In the genomic region with DNA sequence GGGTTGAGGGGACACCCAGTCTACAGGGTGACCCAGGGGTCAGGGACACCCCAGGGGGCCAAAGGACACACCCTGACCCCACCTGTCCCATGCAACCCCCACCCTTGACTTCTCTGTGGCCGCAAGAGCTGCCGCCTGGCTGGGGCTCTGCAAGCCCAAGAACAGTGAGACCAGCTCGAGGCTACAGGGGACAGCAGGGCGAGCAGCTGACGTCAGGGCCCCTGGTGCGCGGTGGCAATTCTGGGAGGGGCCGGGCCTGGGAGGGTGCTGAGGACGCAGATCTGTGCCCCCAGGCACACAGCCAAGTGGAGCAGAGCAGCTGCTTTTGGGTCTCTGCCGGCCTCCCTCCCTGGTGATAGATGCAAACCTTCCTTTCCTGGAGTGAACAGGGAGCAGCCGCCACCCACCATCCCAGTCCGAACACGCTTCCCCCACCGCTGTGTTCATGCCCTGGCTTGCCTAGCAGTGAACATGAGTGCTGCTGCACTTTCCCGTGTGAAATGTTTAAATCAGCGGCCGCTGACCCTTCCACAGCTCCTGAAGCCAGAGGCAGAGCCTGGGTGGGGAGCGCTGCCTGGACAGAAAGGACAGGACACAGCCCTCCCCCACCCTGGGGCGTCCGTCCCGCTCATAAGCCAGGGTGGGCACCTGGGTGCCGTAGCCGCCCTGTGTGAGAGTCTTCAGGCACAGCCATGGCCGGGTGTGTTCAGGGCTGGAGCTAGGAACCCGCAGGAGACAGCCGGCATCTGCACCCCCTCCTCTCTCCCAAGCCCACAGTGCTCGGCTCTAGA, we compare ENCODE assay signal across 17 cellular contexts. TPM values are rescaled to one million over a fixed set of nuclear protein-coding genes. Genes with fewer than 3 reads are reported as not detected.
DNase-seq lines count a peak whose midpoint lies in the region; ATAC-seq, FAIRE-seq and TF ChIP-seq lines count a peak whose summit lies in the region.
"Had no signal": no experiment of that assay in that cellular context is flagged by ENCODE, and none has a peak within 500 bp of the region (broad histone marks: within the 10 kb centered on the region; RNA-seq: fewer than 3 reads in every experiment).

No MANE protein-coding gene starts in this region.

- H3K4me1 ChIP-seq in keratinocyte (ENCODE audit: control insufficient read depth, extremely low read depth, insufficient read depth, low read length) (peaks cover 8% of the 10 kb centered on the region), smooth muscle cell (ENCODE audit: low read depth) (peaks cover 5% of the 10 kb centered on the region)

- FAIRE-seq in keratinocyte (lab: Jason Lieb, UNC), result peak; percentile 86
- FAIRE-seq: TTC549 had no signal

- H3K27ac ChIP-seq in keratinocyte (ENCODE audit: control insufficient read depth, insufficient read depth, low read length) (peak overlapping the region; percentile 40), smooth muscle cell (ENCODE audit: low read depth) (no peak overlapping the region)
- H3K27ac ChIP-seq: cardiac muscle cell, SK-N-MC had no signal

- peaks cover 9 to 13% of the 10 kb centered on the region in 2 experiments for H3K36me3 ChIP-seq in keratinocyte (ENCODE audit: control insufficient read depth in 2 of 2, extremely low read depth in 1 of 2, insufficient read depth in 2 of 2, low read length in 2 of 2)
- no peaks in the 10 kb centered on the region for H3K36me3 ChIP-seq in smooth muscle cell (ENCODE audit: low read depth)

- no peaks in the 10 kb centered on the region for H3K9me1 ChIP-seq in keratinocyte (ENCODE audit: control insufficient read depth, extremely low read depth, insufficient read depth, low read length)

- H3K27me3 ChIP-seq in keratinocyte (ENCODE audit: control insufficient read depth, extremely low read depth, insufficient read depth, low read length) (no peaks in the 10 kb centered on the region), smooth muscle cell (ENCODE audit: low read depth) (no peaks in the 10 kb centered on the region)
- H3K27me3 ChIP-seq: cardiac muscle cell had no signal

- H2AFZ ChIP-seq in keratinocyte (ENCODE audit: control insufficient read depth, low read length), result no peak overlapping the region
- no peak overlapping the region for H2AFZ ChIP-seq in smooth muscle cell (ENCODE audit: low read depth)

- H3K9me3 ChIP-seq in keratinocyte (ENCODE audit: control insufficient read depth, low read depth, low read length) (peaks cover 2% of the 10 kb centered on the region), smooth muscle cell (replicated peaks; ENCODE audit: low read depth) (no peaks in the 10 kb centered on the region)

- H3F3A ChIP-seq in smooth muscle cell (ENCODE audit: low read depth), result peaks cover 13% of the 10 kb centered on the region

- no peak for TF ChIP-seq CTCF in keratinocyte (optimal IDR thresholded peaks at IDR 0.05 in 1 of 3, IDR thresholded peaks at IDR 0.05 in 1 of 3, conservative IDR thresholded peaks at IDR 0.05 in 1 of 3; ENCODE audit: extremely low read depth in 1 of 3, insufficient read depth in 2 of 3, low read length in 3 of 3)
- TF ChIP-seq CTCF in smooth muscle cell (IDR thresholded peaks at IDR 0.05; ENCODE audit: borderline replicate concordance, insufficient read depth, poor library complexity, severe bottlenecking), result no peak

- H3K9ac ChIP-seq in keratinocyte (ENCODE audit: control insufficient read depth, extremely low read depth, insufficient read depth, low read length) (peak overlapping the region; percentile 15), smooth muscle cell (ENCODE audit: low read depth) (no peak overlapping the region)

- H3K79me2 ChIP-seq in keratinocyte (ENCODE audit: control insufficient read depth, insufficient read depth, low read length) (no peaks in the 10 kb centered on the region), smooth muscle cell (ENCODE audit: low read depth) (no peaks in the 10 kb centered on the region)

- peak overlapping the region in 2 of 3 experiments; percentile 25 to 34 for H3K4me3 ChIP-seq in keratinocyte (ENCODE audit: control insufficient read depth in 2 of 3, extremely low read depth in 1 of 3, insufficient read depth in 2 of 3, low read depth in 1 of 3, low read length in 3 of 3)
- no peak overlapping the region for H3K4me3 ChIP-seq in smooth muscle cell
- H3K4me3 ChIP-seq: cardiac muscle cell, SK-N-MC had no signal

- H3K4me2 ChIP-seq in keratinocyte (ENCODE audit: control insufficient read depth, extremely low read depth, insufficient read depth, low read depth, low read length) (peak overlapping the region; percentile 64), smooth muscle cell (peak overlapping the region; percentile 55)

- DNase-seq in NCI-H1417 (lab: John Stamatoyannopoulos, UW), result peak in 2 of 3 experiments; percentile 65 to 86
- DNase-seq in NCI-H345 treated with DMSO at 0.1 percent for 48 hours (lab: John Stamatoyannopoulos, UW; ENCODE audit: unreplicated experiment), result peak; percentile 80
- DNase-seq in keratinocyte (ENCODE audit: low read depth, low spot score), result peak; percentile 19
- DNase-seq in smooth muscle cell (lab: John Stamatoyannopoulos, UW; ENCODE audit: unreplicated experiment), result no peak
- DNase-seq in anterior cingulate cortex (lab: John Stamatoyannopoulos, UW), result no peak
- DNase-seq in NCI-H1436 treated with DMSO at 0.1 percent for 48 hours (lab: John Stamatoyannopoulos, UW), result no peak
- DNase-seq in NCI-H526 treated with DMSO at 0.1 percent for 48 hours (lab: John Stamatoyannopoulos, UW), result no peak
- DNase-seq: activated CD4-positive, alpha-beta T cell treated with anti-CD3 and anti-CD28 coated beads, Interleukin-2, amount 50 U/mL, for 1 hour; activated naive CD8-positive, alpha-beta T cell treated with anti-CD3 and anti-CD28 coated beads, Interleukin-2, amount 50 U/mL, for 24 hours; activated T-cell treated with anti-CD3 and anti-CD28 coated beads, Interleukin-2, amount 50 U/mL, for 72 hours; AML-193; NCI-H1930; stimulated activated CD4-positive, alpha-beta T cell treated with anti-CD3 and anti-CD28 coated beads, Interleukin-2, amount 100 ng/mL, for 48 hours had no signal

- ATAC-seq in HG02973 (IDR thresholded peaks at IDR 0.05; ENCODE audit: unreplicated experiment), result no peak
- ATAC-seq: activated naive CD8-positive, alpha-beta T cell treated with anti-CD3 and anti-CD28 coated beads, Interleukin-2, amount 50 U/mL, for 24 hours; activated T-cell treated with anti-CD3 and anti-CD28 coated beads, Interleukin-2, amount 50 U/mL, for 72 hours had no signal

- dilution Hi-C loops in keratinocyte (cut with MboI; ENCODE audit: extremely low pct_ligation_motif_present, low sequenced_read_pairs), result no loop called here

- WGBS in smooth muscle cell (ENCODE audit: low lambda C conversion rate), result 89% methylated on average over 27 of the region's 27 CpGs

- no peaks in the 10 kb centered on the region for H4K20me1 ChIP-seq in keratinocyte (ENCODE audit: control insufficient read depth, extremely low read depth, insufficient read depth, low read length)
- peaks cover 26% of the 10 kb centered on the region for H4K20me1 ChIP-seq in smooth muscle cell (ENCODE audit: low read depth)

RNA-seq across cellular contexts. Expression of a gene that starts 46.9 kb away (rescaled TPM):
- polyA plus RNA-seq in keratinocyte (16.3 to 32.4 TPM (median 19.8 TPM) in 3 replicates), smooth muscle cell (37.2 and 37.9 TPM in 2 replicates)
- polyA plus RNA-seq in keratinocyte (2011; ENCODE audit: low read depth), result 21.3 TPM
- 10.8 and 28.7 TPM in 2 replicates for polyA plus RNA-seq in keratinocyte (2011; cell fraction: cytosol; rRNA removed)
- polyA plus RNA-seq in keratinocyte (2011; cell fraction: nucleus; rRNA removed), result 17.4 and 24.0 TPM in 2 replicates
- 33.0 and 39.1 TPM in 2 replicates for polyA plus RNA-seq in keratinocyte (2012; ENCODE audit: low replicate concordance)
- polyA minus RNA-seq in keratinocyte, result 16.8 to 40.5 TPM (median 26.5 TPM) in 3 replicates
- polyA minus RNA-seq in keratinocyte (2011; cell fraction: cytosol; rRNA and poly(A)+ RNA removed), result 53.1 TPM
- polyA minus RNA-seq in keratinocyte (2011; cell fraction: nucleus; rRNA and poly(A)+ RNA removed), result 16.2 and 19.7 TPM in 2 replicates
- 21.2 and 23.6 TPM in 2 replicates for total RNA-seq in smooth muscle cell

RNA-seq across cellular contexts. Expression of a gene that starts 59.9 kb away (rescaled TPM):
- polyA plus RNA-seq in keratinocyte (28.7 to 49.6 TPM (median 35.9 TPM) in 3 replicates), smooth muscle cell (12.4 and 23.5 TPM in 2 replicates)
- polyA plus RNA-seq in keratinocyte (2011; ENCODE audit: low read depth), result 55.9 TPM
- 26.0 and 27.3 TPM in 2 replicates for polyA plus RNA-seq in keratinocyte (2011; cell fraction: cytosol; rRNA removed)
- 47.1 and 59.1 TPM in 2 replicates for polyA plus RNA-seq in keratinocyte (2011; cell fraction: nucleus; rRNA removed)
- polyA plus RNA-seq in keratinocyte (2012; ENCODE audit: low replicate concordance), result 31.4 and 41.1 TPM in 2 replicates
- 4.9 to 9.0 TPM (median 7.5 TPM) in 3 replicates for polyA minus RNA-seq in keratinocyte
- 4.4 TPM for polyA minus RNA-seq in keratinocyte (2011; cell fraction: cytosol; rRNA and poly(A)+ RNA removed)
- 8.5 and 10.8 TPM in 2 replicates for polyA minus RNA-seq in keratinocyte (2011; cell fraction: nucleus; rRNA and poly(A)+ RNA removed)
- total RNA-seq in smooth muscle cell, result 11.8 and 24.6 TPM in 2 replicates

Comparison
In these comparisons a context has a peak if more than half of its experiments do, and no peak if none do; other contexts are left out.
1. DNase-seq: peak in NCI-H1417 (2 of 3), NCI-H345 treated with DMSO at 0.1 percent for 48 hours (single experiment) and keratinocyte (single experiment); none in smooth muscle cell (single experiment), anterior cingulate cortex (0 of 58), NCI-H1436 treated with DMSO at 0.1 percent for 48 hours (single experiment) and NCI-H526 treated with DMSO at 0.1 percent for 48 hours (single experiment).